Comparison of ENCODE assay signal across 1 cellular context in genomic region chr10:119537953-119538630, GRCh38.
TF ChIP-seq lines count a peak whose summit lies in the region.

No MANE protein-coding gene starts in this region.

TF ChIP-seq in K562, 482 proteins besides CTCF, POLR2A, EP300 and RAD21:
- TF ChIP-seq FIP1L1 (IDR thresholded peaks at IDR 0.05; ENCODE audit: low read depth, low read length, poor library complexity, severe bottlenecking) (no peak), RHOXF2B (CRISPR knock-in tag; conservative IDR thresholded peaks at IDR 0.05) (no peak), MEIS2 (IDR thresholded peaks at IDR 0.05; ENCODE audit: partially characterized antibody) (no peak)
